ENCODE assay signal across 4 cellular contexts in genomic region chr17:27625856-27626255, GRCh38.
"Had no signal": no experiment of that assay in that cellular context is flagged by ENCODE, and none has a peak within 500 bp of the region (broad histone marks: within the 10 kb centered on the region; RNA-seq: fewer than 3 reads in every experiment).

No MANE protein-coding gene starts in this region.

- H2AFZ ChIP-seq: GM23338 had no signal

- H3K9me3 Mint-ChIP-seq: H9 had no signal

- DNase-seq: H9, HCEC 1CT, IMR-90 had no signal

- H3K27ac Mint-ChIP-seq: GM23338 had no signal

- H3K4me3 ChIP-seq: GM23338 had no signal

- H3K4me3 Mint-ChIP-seq: GM23338, H9 had no signal

- ATAC-seq: GM23338 had no signal

- H3K4me2 ChIP-seq: GM23338 had no signal
